18 cellular contexts compared by ENCODE assay signal in genomic region chr10:13649844-13650520, GRCh38.
DNase-seq lines count a peak whose midpoint lies in the region; ATAC-seq, FAIRE-seq and TF ChIP-seq lines count a peak whose summit lies in the region.
"Had no signal": no experiment of that assay in that cellular context is flagged by ENCODE, and none has a peak within 500 bp of the region (broad histone marks: within the 10 kb centered on the region; RNA-seq: fewer than 3 reads in every experiment).

No MANE protein-coding gene starts in this region.

- H3K4me1 Mint-ChIP-seq in natural killer cell: no peaks in the 10 kb centered on the region
- H3K4me1 Mint-ChIP-seq: central memory CD8-positive, alpha-beta T cell had no signal

- no peak overlapping the region for H3K56ac ChIP-seq in mesendoderm (ENCODE audit: low read length)

- no peak overlapping the region for H2BK120ac ChIP-seq in mesendoderm (ENCODE audit: low read depth, low read length)

- H2BK15ac ChIP-seq in mesendoderm (replicated peaks; ENCODE audit: low read depth): no peak overlapping the region

- H3K18ac ChIP-seq in mesendoderm (ENCODE audit: low read length): no peak overlapping the region

- TF ChIP-seq CTCF in left ventricle myocardium inferior (IDR thresholded peaks at IDR 0.05; ENCODE audit: borderline replicate concordance) (no peak), heart right ventricle (IDR thresholded peaks at IDR 0.05) (no peak), natural killer cell (IDR thresholded peaks at IDR 0.05) (no peak)

- no peak overlapping the region for H3K23ac ChIP-seq in mesendoderm (ENCODE audit: low read length)

- no peak overlapping the region for H2AK5ac ChIP-seq in mesendoderm (ENCODE audit: low read length)

- no peaks in the 10 kb centered on the region for H3K79me2 ChIP-seq in mesendoderm (ENCODE audit: control insufficient read depth, insufficient read depth, low read length)

- H3K27ac Mint-ChIP-seq in natural killer cell: no peak overlapping the region
- H3K27ac Mint-ChIP-seq: activated CD8-positive, alpha-beta T cell treated with anti-CD3 and anti-CD28 coated beads for 36 hours had no signal

- DNase-seq in left ventricle myocardium inferior (no peak), heart right ventricle (no peak), RCC 7860 (ENCODE audit: low spot score) (peak; percentile 68), mesendoderm (peak; percentile 42), natural killer cell (no peak), midbrain (lab: John Stamatoyannopoulos, UW) (no peak)
- DNase-seq: activated CD8-positive, alpha-beta T cell treated with anti-CD3 and anti-CD28 coated beads for 36 hours; adrenal gland; effector memory CD8-positive, alpha-beta T cell; GM23248; NCI-H748 treated with DMSO at 0.1 percent for 48 hours; small intestine; upper lobe of left lung had no signal

- 45 to 64% methylated on average over 5 of the region's 5 CpGs for WGBS in heart right ventricle, 2 donors
- WGBS in mesendoderm (ENCODE audit: extremely low coverage, insufficient coverage, low lambda C conversion rate): no CpG with 5 or more reads among the region's 5 CpGs

- H3K9ac ChIP-seq in mesendoderm (ENCODE audit: low read length): no peak overlapping the region
- H3K9ac ChIP-seq: GM23248 had no signal

- H3K79me1 ChIP-seq in mesendoderm (ENCODE audit: low read length): no peaks in the 10 kb centered on the region

- H3K9me3 ChIP-seq in left ventricle myocardium inferior (replicated peaks): no peaks in the 10 kb centered on the region
- H3K9me3 ChIP-seq in heart right ventricle: no peaks in the 10 kb centered on the region
- H3K9me3 ChIP-seq: A549, adrenal gland, upper lobe of left lung had no signal

- H3K9me3 Mint-ChIP-seq in natural killer cell: no peaks in the 10 kb centered on the region
- H3K9me3 Mint-ChIP-seq: activated CD8-positive, alpha-beta T cell treated with anti-CD3 and anti-CD28 coated beads for 36 hours; central memory CD8-positive, alpha-beta T cell; effector memory CD8-positive, alpha-beta T cell had no signal

- FAIRE-seq in RCC 7860 (lab: Jason Lieb, UNC): peak; percentile 89
- FAIRE-seq: A549, small intestine had no signal

- peaks cover 8% of the 10 kb centered on the region for H3K36me3 Mint-ChIP-seq in natural killer cell

- no peak overlapping the region for H3K4me3 Mint-ChIP-seq in natural killer cell
- H3K4me3 Mint-ChIP-seq: activated CD8-positive, alpha-beta T cell treated with anti-CD3 and anti-CD28 coated beads for 36 hours; central memory CD8-positive, alpha-beta T cell; effector memory CD8-positive, alpha-beta T cell had no signal

- no peaks in the 10 kb centered on the region for H3K27me3 Mint-ChIP-seq in natural killer cell (ENCODE audit: low read depth in 2 of 2)
- H3K27me3 Mint-ChIP-seq: activated CD8-positive, alpha-beta T cell treated with anti-CD3 and anti-CD28 coated beads for 36 hours; central memory CD8-positive, alpha-beta T cell; effector memory CD8-positive, alpha-beta T cell had no signal

- H3K4me1 ChIP-seq in left ventricle myocardium inferior (peaks cover 20% of the 10 kb centered on the region), heart right ventricle (peaks cover 0 to 7% (median 0%) of the 10 kb centered on the region in 9 donors), mesendoderm (ENCODE audit: control insufficient read depth, low read depth, low read length) (no peaks in the 10 kb centered on the region)
- H3K4me1 ChIP-seq: A549, adrenal gland, upper lobe of left lung had no signal

- H3K4ac ChIP-seq in mesendoderm (ENCODE audit: low read depth, low read length): no peak overlapping the region

- H4K5ac ChIP-seq in mesendoderm (ENCODE audit: low read length): no peak overlapping the region

- H4K8ac ChIP-seq in mesendoderm (ENCODE audit: low read depth, low read length): no peak overlapping the region

- H3K27me3 ChIP-seq in left ventricle myocardium inferior (ENCODE audit: low read depth) (no peaks in the 10 kb centered on the region), heart right ventricle (no peaks in the 10 kb centered on the region), mesendoderm (ENCODE audit: insufficient read depth, low read length, poor library complexity) (no peaks in the 10 kb centered on the region)
- H3K27me3 ChIP-seq: adrenal gland, upper lobe of left lung had no signal

- no peak overlapping the region for H3K4me2 ChIP-seq in mesendoderm (ENCODE audit: low read length)
- H3K4me2 ChIP-seq: A549 had no signal

- ATAC-seq in heart right ventricle: no peak
- no peak for ATAC-seq in HG02970 (IDR thresholded peaks at IDR 0.05; ENCODE audit: low FRiP score, unreplicated experiment)
- ATAC-seq in natural killer cell: no peak
- no peak for ATAC-seq in HG03039 (IDR thresholded peaks at IDR 0.05; ENCODE audit: unreplicated experiment)
- ATAC-seq: A549; activated CD8-positive, alpha-beta T cell treated with anti-CD3 and anti-CD28 coated beads for 36 hours; effector memory CD8-positive, alpha-beta T cell had no signal

- H3K27ac ChIP-seq in left ventricle myocardium inferior (replicated peaks) (peak overlapping the region; percentile 2), heart right ventricle (peak overlapping the region in 1 of 10 donors; percentile 0), mesendoderm (ENCODE audit: low read depth, low read length) (no peak overlapping the region)
- H3K27ac ChIP-seq: A549, adrenal gland, C4-2B, GM23248, upper lobe of left lung had no signal

- peaks cover 97% of the 10 kb centered on the region for H3K36me3 ChIP-seq in left ventricle myocardium inferior
- peaks cover 0 to 100% (median 61%) of the 10 kb centered on the region in 9 donors for H3K36me3 ChIP-seq in heart right ventricle
- peaks cover 20% of the 10 kb centered on the region for H3K36me3 ChIP-seq in mesendoderm (ENCODE audit: control insufficient read depth, insufficient read depth, low read length)

- no peak overlapping the region for H3K4me3 ChIP-seq in left ventricle myocardium inferior
- H3K4me3 ChIP-seq in heart right ventricle: no peak overlapping the region
- H3K4me3 ChIP-seq in mesendoderm (ENCODE audit: low read length): no peak overlapping the region
- H3K4me3 ChIP-seq: A549, adrenal gland, GM23248, upper lobe of left lung had no signal

- H2BK5ac ChIP-seq in mesendoderm (ENCODE audit: low read length): no peak overlapping the region

- intact Hi-C loops in left ventricle myocardium inferior (cut with micrococcal nuclease): no loop called here
- intact Hi-C loops in heart right ventricle (cut with DNase I): loop anchor here in 2 of 10 donors (10.0 kb wide), 1 partner anchor 445 kb away; no protein-coding TSS in a partner anchor
- intact Hi-C loops in natural killer cell (cut with micrococcal nuclease): no loop called here

Comparison
In these comparisons a context has a peak if more than half of its experiments do, and no peak if none do; other contexts are left out.
1. DNase-seq: peak in RCC 7860 (single experiment) and mesendoderm (single experiment); none in left ventricle myocardium inferior (single experiment), heart right ventricle (0 of 2), natural killer cell (single experiment) and midbrain (single experiment).